Comparison of ENCODE assay signal across 9 cellular contexts in genomic region chr6:132456700-132457143, GRCh38. TPM values are rescaled to one million over a fixed set of nuclear protein-coding genes. Genes with fewer than 3 reads are reported as not detected.
A peak's percentile ranks its signal among the peaks of the same experiment; 100 is the strongest.
DNase-seq lines count a peak whose midpoint lies in the region; ATAC-seq and TF ChIP-seq lines count a peak whose summit lies in the region.
"Had no signal": no experiment of that assay in that cellular context is flagged by ENCODE, and none has a peak within 500 bp of the region (broad histone marks: within the 10 kb centered on the region; RNA-seq: fewer than 3 reads in every experiment).

No MANE protein-coding gene starts in this region.

- ATAC-seq in GM19035 (IDR thresholded peaks at IDR 0.05; ENCODE audit: unreplicated experiment) (peak; percentile 95), HG02973 (IDR thresholded peaks at IDR 0.05; ENCODE audit: unreplicated experiment) (peak; percentile 91)

- 68 to 75% methylated on average over 4 of the region's 4 CpGs for WGBS in tibial nerve, 2 donors

- H3K79me2 ChIP-seq in neural progenitor cell (ENCODE audit: low read depth) = no peaks in the 10 kb centered on the region

- no peaks in the 10 kb centered on the region for H3K9me3 ChIP-seq in WERI-Rb-1 (ENCODE audit: severe bottlenecking)
- H3K9me3 ChIP-seq in neural progenitor cell (ENCODE audit: low read depth) = no peaks in the 10 kb centered on the region
- H3K9me3 ChIP-seq in tibial nerve = no peaks in the 10 kb centered on the region

- H3F3A ChIP-seq in neural progenitor cell (ENCODE audit: low read depth) = no peaks in the 10 kb centered on the region

- no peak for TF ChIP-seq CTCF in WERI-Rb-1 (IDR thresholded peaks at IDR 0.05; ENCODE audit: low read depth, low read length)
- TF ChIP-seq CTCF in neural progenitor cell (IDR thresholded peaks at IDR 0.05) = peak; percentile 3
- TF ChIP-seq CTCF in tibial nerve (IDR thresholded peaks at IDR 0.05) = no peak

- H3K4me2 ChIP-seq in neural progenitor cell = no peak overlapping the region

- no peak overlapping the region for H3K27ac Mint-ChIP-seq in neural progenitor cell

- H3K27ac ChIP-seq in WERI-Rb-1 = no peak overlapping the region
- H3K27ac ChIP-seq in neural progenitor cell = no peak overlapping the region
- H3K27ac ChIP-seq in tibial nerve = no peak overlapping the region
- H3K27ac ChIP-seq: epithelial cell of prostate had no signal

- no peaks in the 10 kb centered on the region for H3K27me3 Mint-ChIP-seq in neural progenitor cell (ENCODE audit: insufficient read depth, low read depth)

- no peaks in the 10 kb centered on the region for H3K36me3 ChIP-seq in WERI-Rb-1
- peaks cover 4% of the 10 kb centered on the region for H3K36me3 ChIP-seq in neural progenitor cell
- peaks cover 0 to 80% (median 9%) of the 10 kb centered on the region in 3 donors for H3K36me3 ChIP-seq in tibial nerve

- TF ChIP-seq EP300 in tibial nerve (IDR thresholded peaks at IDR 0.05) = no peak

- no peak overlapping the region for H3K4me3 Mint-ChIP-seq in neural progenitor cell

- no peak overlapping the region for H3K9ac ChIP-seq in neural progenitor cell

- H3K4me3 ChIP-seq in WERI-Rb-1 (ENCODE audit: low read depth, low read length) (no peak overlapping the region), neural progenitor cell (no peak overlapping the region), tibial nerve (no peak overlapping the region)

- no peaks in the 10 kb centered on the region for H3K4me1 ChIP-seq in neural progenitor cell
- no peaks in the 10 kb centered on the region for H3K4me1 ChIP-seq in tibial nerve

- H3K27me3 ChIP-seq in WERI-Rb-1 (ENCODE audit: insufficient read depth, low read depth, severe bottlenecking) (no peaks in the 10 kb centered on the region), neural progenitor cell (no peaks in the 10 kb centered on the region), tibial nerve (no peaks in the 10 kb centered on the region)

- no peaks in the 10 kb centered on the region for H3K4me1 Mint-ChIP-seq in neural progenitor cell

- no peaks in the 10 kb centered on the region for H3K9me3 Mint-ChIP-seq in neural progenitor cell

- no peak overlapping the region for H2AFZ ChIP-seq in neural progenitor cell (replicated peaks)

- DNase-seq in WERI-Rb-1 (peak; percentile 7), neural progenitor cell (ENCODE audit: low spot score) (peak; percentile 27), kidney glomerular epithelial cell (lab: John Stamatoyannopoulos, UW) (no peak), tibial nerve (ENCODE audit: low spot score in 2 of 2) (no peak), NCI-H774 (lab: John Stamatoyannopoulos, UW) (no peak)
- DNase-seq in activated T-cell treated with anti-CD3 and anti-CD28 coated beads, Interleukin-2, amount 50 U/mL, for 48 hours = no peak

- no peak for TF ChIP-seq POLR2A in tibial nerve (IDR thresholded peaks at IDR 0.05)

- H4K20me1 ChIP-seq in neural progenitor cell (ENCODE audit: low read depth) = no peaks in the 10 kb centered on the region

- H3K36me3 Mint-ChIP-seq in neural progenitor cell = peaks cover 9% of the 10 kb centered on the region

RNA-seq across cellular contexts. Expression of gene MOXD1, which starts 55.4 kb away (rescaled TPM):
- 2.3 and 4.8 TPM in 2 replicates for total RNA-seq in neural progenitor cell (ENCODE audit: low replicate concordance)
- 10 to 100 TPM in 1 of 4 donors, 1 to 10 TPM in 3; 4.6 to 13.3 (median 6.6) TPM for total RNA-seq in tibial nerve

RNA-seq across cellular contexts. Expression of gene STX7, which starts 56.2 kb away (rescaled TPM):
- total RNA-seq in neural progenitor cell (ENCODE audit: low replicate concordance) (27.8 and 35.4 TPM in 2 replicates), tibial nerve (10 to 100 TPM; 53.4 to 92.0 (median 65.6) TPM)

Comparison
In these comparisons a context has a peak if more than half of its experiments do, and no peak if none do; other contexts are left out.
1. DNase-seq: peak in WERI-Rb-1 (single experiment) and neural progenitor cell (single experiment); none in kidney glomerular epithelial cell (single experiment), activated T-cell treated with anti-CD3 and anti-CD28 coated beads, Interleukin-2, amount 50 U/mL, for 48 hours (0 of 2), tibial nerve (0 of 2) and NCI-H774 (single experiment).